1 cellular context compared by ENCODE assay signal in the genomic region with DNA sequence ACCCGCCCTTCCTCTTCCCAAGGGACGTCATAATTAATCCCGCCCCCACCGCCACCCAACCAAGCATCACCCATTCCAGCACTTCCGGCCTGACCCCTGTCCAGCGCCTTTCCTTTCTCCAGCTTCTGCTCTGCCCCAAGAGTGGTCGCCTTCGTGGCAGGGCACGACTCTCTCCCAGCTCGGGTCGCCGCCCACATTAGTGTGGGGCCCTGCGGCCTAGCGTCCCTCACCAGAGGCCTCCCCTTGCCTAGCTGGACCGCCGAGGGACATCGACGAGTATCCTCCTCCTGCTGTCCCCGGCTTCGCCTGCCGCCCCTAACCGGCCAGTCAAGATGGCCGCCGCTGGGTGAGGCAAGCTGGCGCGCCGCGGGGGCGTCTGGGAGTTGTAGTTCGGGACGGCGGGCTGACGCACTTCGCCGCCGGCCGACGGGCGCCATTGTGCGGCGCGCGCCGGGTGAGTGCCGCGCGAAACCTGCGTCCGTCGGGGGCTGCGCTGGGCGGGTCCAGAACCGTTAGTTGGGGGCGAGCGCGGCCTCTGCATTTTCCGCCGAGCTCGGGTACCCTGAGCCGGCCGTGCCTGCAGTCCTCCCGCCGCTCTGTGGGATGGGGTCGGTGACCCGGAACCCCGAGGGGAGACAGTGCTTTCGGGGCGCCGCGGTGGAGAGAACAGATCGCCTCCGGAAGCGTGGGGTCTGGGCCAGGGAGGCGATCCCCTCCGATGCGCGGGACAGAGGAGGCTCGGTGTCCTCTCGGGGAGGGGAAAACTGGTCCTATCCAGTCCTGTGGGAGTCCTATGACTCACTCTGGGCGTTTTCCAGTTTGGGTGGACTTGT.
TF ChIP-seq lines count a peak whose summit lies in the region.

A gene (plus strand): TSS at position 73 of the 833 bp plus-strand sequence. CDS start 905 bp downstream, outside the sequence.

TF ChIP-seq in HepG2, 621 proteins besides CTCF, POLR2A, EP300 and RAD21 (continued from another document and continues in another):
- TF ChIP-seq, protein P1, sequence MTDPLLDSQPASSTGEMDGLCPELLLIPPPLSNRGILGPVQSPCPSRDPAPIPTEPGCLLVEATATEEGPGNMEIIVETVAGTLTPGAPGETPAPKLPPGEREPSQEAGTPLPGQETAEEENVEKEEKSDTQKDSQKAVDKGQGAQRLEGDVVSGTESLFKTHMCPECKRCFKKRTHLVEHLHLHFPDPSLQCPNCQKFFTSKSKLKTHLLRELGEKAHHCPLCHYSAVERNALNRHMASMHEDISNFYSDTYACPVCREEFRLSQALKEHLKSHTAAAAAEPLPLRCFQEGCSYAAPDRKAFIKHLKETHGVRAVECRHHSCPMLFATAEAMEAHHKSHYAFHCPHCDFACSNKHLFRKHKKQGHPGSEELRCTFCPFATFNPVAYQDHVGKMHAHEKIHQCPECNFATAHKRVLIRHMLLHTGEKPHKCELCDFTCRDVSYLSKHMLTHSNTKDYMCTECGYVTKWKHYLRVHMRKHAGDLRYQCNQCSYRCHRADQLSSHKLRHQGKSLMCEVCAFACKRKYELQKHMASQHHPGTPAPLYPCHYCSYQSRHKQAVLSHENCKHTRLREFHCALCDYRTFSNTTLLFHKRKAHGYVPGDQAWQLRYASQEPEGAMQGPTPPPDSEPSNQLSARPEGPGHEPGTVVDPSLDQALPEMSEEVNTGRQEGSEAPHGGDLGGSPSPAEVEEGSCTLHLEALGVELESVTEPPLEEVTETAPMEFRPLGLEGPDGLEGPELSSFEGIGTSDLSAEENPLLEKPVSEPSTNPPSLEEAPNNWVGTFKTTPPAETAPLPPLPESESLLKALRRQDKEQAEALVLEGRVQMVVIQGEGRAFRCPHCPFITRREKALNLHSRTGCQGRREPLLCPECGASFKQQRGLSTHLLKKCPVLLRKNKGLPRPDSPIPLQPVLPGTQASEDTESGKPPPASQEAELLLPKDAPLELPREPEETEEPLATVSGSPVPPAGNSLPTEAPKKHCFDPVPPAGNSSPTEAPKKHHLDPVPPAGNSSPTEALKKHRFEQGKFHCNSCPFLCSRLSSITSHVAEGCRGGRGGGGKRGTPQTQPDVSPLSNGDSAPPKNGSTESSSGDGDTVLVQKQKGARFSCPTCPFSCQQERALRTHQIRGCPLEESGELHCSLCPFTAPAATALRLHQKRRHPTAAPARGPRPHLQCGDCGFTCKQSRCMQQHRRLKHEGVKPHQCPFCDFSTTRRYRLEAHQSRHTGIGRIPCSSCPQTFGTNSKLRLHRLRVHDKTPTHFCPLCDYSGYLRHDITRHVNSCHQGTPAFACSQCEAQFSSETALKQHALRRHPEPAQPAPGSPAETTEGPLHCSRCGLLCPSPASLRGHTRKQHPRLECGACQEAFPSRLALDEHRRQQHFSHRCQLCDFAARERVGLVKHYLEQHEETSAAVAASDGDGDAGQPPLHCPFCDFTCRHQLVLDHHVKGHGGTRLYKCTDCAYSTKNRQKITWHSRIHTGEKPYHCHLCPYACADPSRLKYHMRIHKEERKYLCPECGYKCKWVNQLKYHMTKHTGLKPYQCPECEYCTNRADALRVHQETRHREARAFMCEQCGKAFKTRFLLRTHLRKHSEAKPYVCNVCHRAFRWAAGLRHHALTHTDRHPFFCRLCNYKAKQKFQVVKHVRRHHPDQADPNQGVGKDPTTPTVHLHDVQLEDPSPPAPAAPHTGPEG (CRISPR knock-in tag; IDR thresholded peaks at IDR 0.05) = 0 out of 2 replicates have a peak, but pooled peaks have one; percentile 50
- TF ChIP-seq, protein P2, sequence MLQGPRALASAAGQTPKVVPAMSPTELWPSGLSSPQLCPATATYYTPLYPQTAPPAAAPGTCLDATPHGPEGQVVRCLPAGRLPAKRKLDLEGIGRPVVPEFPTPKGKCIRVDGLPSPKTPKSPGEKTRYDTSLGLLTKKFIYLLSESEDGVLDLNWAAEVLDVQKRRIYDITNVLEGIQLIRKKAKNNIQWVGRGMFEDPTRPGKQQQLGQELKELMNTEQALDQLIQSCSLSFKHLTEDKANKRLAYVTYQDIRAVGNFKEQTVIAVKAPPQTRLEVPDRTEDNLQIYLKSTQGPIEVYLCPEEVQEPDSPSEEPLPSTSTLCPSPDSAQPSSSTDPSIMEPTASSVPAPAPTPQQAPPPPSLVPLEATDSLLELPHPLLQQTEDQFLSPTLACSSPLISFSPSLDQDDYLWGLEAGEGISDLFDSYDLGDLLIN (CRISPR knock-in tag; IDR thresholded peaks at IDR 0.05; ENCODE audit: borderline replicate concordance) = no peak
- TF ChIP-seq, protein P3, sequence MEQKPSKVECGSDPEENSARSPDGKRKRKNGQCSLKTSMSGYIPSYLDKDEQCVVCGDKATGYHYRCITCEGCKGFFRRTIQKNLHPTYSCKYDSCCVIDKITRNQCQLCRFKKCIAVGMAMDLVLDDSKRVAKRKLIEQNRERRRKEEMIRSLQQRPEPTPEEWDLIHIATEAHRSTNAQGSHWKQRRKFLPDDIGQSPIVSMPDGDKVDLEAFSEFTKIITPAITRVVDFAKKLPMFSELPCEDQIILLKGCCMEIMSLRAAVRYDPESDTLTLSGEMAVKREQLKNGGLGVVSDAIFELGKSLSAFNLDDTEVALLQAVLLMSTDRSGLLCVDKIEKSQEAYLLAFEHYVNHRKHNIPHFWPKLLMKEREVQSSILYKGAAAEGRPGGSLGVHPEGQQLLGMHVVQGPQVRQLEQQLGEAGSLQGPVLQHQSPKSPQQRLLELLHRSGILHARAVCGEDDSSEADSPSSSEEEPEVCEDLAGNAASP (CRISPR knock-in tag; IDR thresholded peaks at IDR 0.05; ENCODE audit: borderline replicate concordance) = peak; percentile 31; the same call in 1 of the 2 replicates
- TF ChIP-seq, protein P4, sequence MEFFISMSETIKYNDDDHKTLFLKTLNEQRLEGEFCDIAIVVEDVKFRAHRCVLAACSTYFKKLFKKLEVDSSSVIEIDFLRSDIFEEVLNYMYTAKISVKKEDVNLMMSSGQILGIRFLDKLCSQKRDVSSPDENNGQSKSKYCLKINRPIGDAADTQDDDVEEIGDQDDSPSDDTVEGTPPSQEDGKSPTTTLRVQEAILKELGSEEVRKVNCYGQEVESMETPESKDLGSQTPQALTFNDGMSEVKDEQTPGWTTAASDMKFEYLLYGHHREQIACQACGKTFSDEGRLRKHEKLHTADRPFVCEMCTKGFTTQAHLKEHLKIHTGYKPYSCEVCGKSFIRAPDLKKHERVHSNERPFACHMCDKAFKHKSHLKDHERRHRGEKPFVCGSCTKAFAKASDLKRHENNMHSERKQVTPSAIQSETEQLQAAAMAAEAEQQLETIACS (CRISPR knock-in tag; IDR thresholded peaks at IDR 0.05) = peak; percentile 69
- TF ChIP-seq ZBTB20 (CRISPR knock-in tag; IDR thresholded peaks at IDR 0.05; ENCODE audit: borderline replicate concordance, low read depth) (0 out of 2 replicates have a peak, but pooled peaks have one; percentile 57), CCDC6 (CRISPR knock-in tag; IDR thresholded peaks at IDR 0.05) (peak; percentile 70; the same call in 1 of the 2 replicates), TAF1 (CRISPR knock-in tag; IDR thresholded peaks at IDR 0.05) (peak; percentile 82), KMT2A (CRISPR knock-in tag; IDR thresholded peaks at IDR 0.05) (peak; percentile 21; the same call in 1 of the 2 replicates), RNF2 (conservative IDR thresholded peaks at IDR 0.05; ENCODE audit: low read depth) (peak; percentile 80), ZNF460 (CRISPR knock-in tag; IDR thresholded peaks at IDR 0.05; ENCODE audit: borderline replicate concordance) (peak; percentile 56; the same call in 1 of the 2 replicates), ZNF598 (CRISPR knock-in tag; IDR thresholded peaks at IDR 0.05; ENCODE audit: borderline replicate concordance) (0 out of 2 replicates have a peak, but pooled peaks have one; percentile 42), ZNF354B (CRISPR knock-in tag; IDR thresholded peaks at IDR 0.05) (0 out of 2 replicates have a peak, but pooled peaks have one; percentile 18), RXRA (CRISPR knock-in tag; IDR thresholded peaks at IDR 0.05) (peak; percentile 34; the same call in 1 of the 2 replicates), GATAD1 (CRISPR knock-in tag; IDR thresholded peaks at IDR 0.05) (peak; percentile 81), ZNF776 (CRISPR knock-in tag; IDR thresholded peaks at IDR 0.05) (peak; percentile 97), ZNF747 (CRISPR knock-in tag; IDR thresholded peaks at IDR 0.05; ENCODE audit: borderline replicate concordance) (no peak), ZNF232 (CRISPR knock-in tag; IDR thresholded peaks at IDR 0.05; ENCODE audit: borderline replicate concordance) (peak; percentile 29; the same call in 1 of the 2 replicates), SRY (CRISPR knock-in tag; IDR thresholded peaks at IDR 0.05) (peak; percentile 89), ZNF543 (CRISPR knock-in tag; IDR thresholded peaks at IDR 0.05) (0 out of 2 replicates have a peak, but pooled peaks have one; percentile 63), PAWR (CRISPR knock-in tag; IDR thresholded peaks at IDR 0.05; ENCODE audit: borderline replicate concordance) (no peak), SALL1 (CRISPR knock-in tag; IDR thresholded peaks at IDR 0.05) (peak; percentile 57), SP2 (CRISPR knock-in tag; IDR thresholded peaks at IDR 0.05) (peak; percentile 83), ZZZ3 (CRISPR knock-in tag; IDR thresholded peaks at IDR 0.05; ENCODE audit: borderline replicate concordance) (no peak), KLF15 (CRISPR knock-in tag; IDR thresholded peaks at IDR 0.05; ENCODE audit: borderline replicate concordance) (no peak), ASH2L (IDR thresholded peaks at IDR 0.05; ENCODE audit: insufficient read length, low read depth, low read length) (peak; percentile 34), ZNF768 (CRISPR knock-in tag; IDR thresholded peaks at IDR 0.05) (peak; percentile 62; the same call in 1 of the 2 replicates), TARDBP (CRISPR knock-in tag; IDR thresholded peaks at IDR 0.05) (peak; percentile 62; the same call in 1 of the 2 replicates), HOXA3 (CRISPR knock-in tag; IDR thresholded peaks at IDR 0.05) (peak; percentile 99), ZKSCAN1 (IDR thresholded peaks at IDR 0.05; ENCODE audit: low read length) (no peak), MED8 (CRISPR knock-in tag; IDR thresholded peaks at IDR 0.05; ENCODE audit: insufficient replicate concordance) (peak; percentile 65), MTA3 (CRISPR knock-in tag; IDR thresholded peaks at IDR 0.05) (no peak), ZNF564 (CRISPR knock-in tag; IDR thresholded peaks at IDR 0.05) (peak; percentile 6), GLI4 (CRISPR knock-in tag; IDR thresholded peaks at IDR 0.05; ENCODE audit: borderline replicate concordance) (peak; percentile 65; the same call in 1 of the 2 replicates), HNF4G (IDR thresholded peaks at IDR 0.05; ENCODE audit: borderline replicate concordance, low read depth, low read length) (no peak), HNF4G (CRISPR knock-in tag; IDR thresholded peaks at IDR 0.05; ENCODE audit: borderline replicate concordance, low read depth) (peak; percentile 42; the same call in 1 of the 2 replicates), NFATC3 (CRISPR knock-in tag; IDR thresholded peaks at IDR 0.05) (no peak), ZNF614 (CRISPR knock-in tag; IDR thresholded peaks at IDR 0.05; ENCODE audit: borderline replicate concordance) (no peak), ZMYM3 (CRISPR knock-in tag; IDR thresholded peaks at IDR 0.05) (peak; percentile 7; the same call in 1 of the 2 replicates), SAFB2 (CRISPR knock-in tag; IDR thresholded peaks at IDR 0.05; ENCODE audit: borderline replicate concordance, low read depth) (0 out of 2 replicates have a peak, but pooled peaks have one; percentile 69), ZFP90 (CRISPR knock-in tag; IDR thresholded peaks at IDR 0.05; ENCODE audit: borderline replicate concordance) (no peak), FOXA1 (IDR thresholded peaks at IDR 0.05) (no peak), FOXA1 (CRISPR knock-in tag; IDR thresholded peaks at IDR 0.05) (peak; percentile 9; the same call in 1 of the 2 replicates), NR2C2 (CRISPR knock-in tag; IDR thresholded peaks at IDR 0.05; ENCODE audit: borderline replicate concordance) (peak; percentile 93)
- TF ChIP-seq, protein P5, sequence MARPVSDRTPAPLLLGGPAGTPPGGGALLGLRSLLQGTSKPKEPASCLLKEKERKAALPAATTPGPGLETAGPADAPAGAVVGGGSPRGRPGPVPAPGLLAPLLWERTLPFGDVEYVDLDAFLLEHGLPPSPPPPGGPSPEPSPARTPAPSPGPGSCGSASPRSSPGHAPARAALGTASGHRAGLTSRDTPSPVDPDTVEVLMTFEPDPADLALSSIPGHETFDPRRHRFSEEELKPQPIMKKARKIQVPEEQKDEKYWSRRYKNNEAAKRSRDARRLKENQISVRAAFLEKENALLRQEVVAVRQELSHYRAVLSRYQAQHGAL (CRISPR knock-in tag; IDR thresholded peaks at IDR 0.05; ENCODE audit: not compliant biosample characterization) = no peak
- TF ChIP-seq, protein P6, sequence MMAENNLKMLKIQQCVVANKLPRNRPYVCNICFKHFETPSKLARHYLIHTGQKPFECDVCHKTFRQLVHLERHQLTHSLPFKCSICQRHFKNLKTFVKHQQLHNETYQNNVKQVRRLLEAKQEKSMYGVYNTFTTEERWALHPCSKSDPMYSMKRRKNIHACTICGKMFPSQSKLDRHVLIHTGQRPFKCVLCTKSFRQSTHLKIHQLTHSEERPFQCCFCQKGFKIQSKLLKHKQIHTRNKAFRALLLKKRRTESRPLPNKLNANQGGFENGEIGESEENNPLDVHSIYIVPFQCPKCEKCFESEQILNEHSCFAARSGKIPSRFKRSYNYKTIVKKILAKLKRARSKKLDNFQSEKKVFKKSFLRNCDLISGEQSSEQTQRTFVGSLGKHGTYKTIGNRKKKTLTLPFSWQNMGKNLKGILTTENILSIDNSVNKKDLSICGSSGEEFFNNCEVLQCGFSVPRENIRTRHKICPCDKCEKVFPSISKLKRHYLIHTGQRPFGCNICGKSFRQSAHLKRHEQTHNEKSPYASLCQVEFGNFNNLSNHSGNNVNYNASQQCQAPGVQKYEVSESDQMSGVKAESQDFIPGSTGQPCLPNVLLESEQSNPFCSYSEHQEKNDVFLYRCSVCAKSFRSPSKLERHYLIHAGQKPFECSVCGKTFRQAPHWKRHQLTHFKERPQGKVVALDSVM (CRISPR knock-in tag; IDR thresholded peaks at IDR 0.05) = peak; percentile 31
- TF ChIP-seq, protein P7, sequence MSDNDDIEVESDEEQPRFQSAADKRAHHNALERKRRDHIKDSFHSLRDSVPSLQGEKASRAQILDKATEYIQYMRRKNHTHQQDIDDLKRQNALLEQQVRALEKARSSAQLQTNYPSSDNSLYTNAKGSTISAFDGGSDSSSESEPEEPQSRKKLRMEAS (IDR thresholded peaks at IDR 0.05) = peak; percentile 80; the same call in 1 of the 2 replicates
- TF ChIP-seq, protein P8, sequence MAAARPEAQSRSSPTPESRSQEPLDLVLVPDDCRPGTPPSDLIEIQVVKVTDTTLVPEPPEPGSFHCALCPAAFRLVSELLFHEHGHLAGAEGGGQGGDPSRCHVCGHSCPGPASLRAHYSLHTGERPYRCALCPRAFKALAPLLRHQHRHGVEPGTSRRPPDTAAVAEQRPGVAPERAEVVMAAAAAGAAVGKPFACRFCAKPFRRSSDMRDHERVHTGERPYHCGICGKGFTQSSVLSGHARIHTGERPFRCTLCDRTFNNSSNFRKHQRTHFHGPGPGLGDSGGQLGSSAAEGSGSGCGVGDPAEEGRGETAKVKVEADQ (CRISPR knock-in tag; IDR thresholded peaks at IDR 0.05; ENCODE audit: borderline replicate concordance) = no peak
- TF ChIP-seq, protein P9, sequence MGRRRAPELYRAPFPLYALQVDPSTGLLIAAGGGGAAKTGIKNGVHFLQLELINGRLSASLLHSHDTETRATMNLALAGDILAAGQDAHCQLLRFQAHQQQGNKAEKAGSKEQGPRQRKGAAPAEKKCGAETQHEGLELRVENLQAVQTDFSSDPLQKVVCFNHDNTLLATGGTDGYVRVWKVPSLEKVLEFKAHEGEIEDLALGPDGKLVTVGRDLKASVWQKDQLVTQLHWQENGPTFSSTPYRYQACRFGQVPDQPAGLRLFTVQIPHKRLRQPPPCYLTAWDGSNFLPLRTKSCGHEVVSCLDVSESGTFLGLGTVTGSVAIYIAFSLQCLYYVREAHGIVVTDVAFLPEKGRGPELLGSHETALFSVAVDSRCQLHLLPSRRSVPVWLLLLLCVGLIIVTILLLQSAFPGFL (CRISPR knock-in tag; IDR thresholded peaks at IDR 0.05) = no peak
